In the genomic region with DNA sequence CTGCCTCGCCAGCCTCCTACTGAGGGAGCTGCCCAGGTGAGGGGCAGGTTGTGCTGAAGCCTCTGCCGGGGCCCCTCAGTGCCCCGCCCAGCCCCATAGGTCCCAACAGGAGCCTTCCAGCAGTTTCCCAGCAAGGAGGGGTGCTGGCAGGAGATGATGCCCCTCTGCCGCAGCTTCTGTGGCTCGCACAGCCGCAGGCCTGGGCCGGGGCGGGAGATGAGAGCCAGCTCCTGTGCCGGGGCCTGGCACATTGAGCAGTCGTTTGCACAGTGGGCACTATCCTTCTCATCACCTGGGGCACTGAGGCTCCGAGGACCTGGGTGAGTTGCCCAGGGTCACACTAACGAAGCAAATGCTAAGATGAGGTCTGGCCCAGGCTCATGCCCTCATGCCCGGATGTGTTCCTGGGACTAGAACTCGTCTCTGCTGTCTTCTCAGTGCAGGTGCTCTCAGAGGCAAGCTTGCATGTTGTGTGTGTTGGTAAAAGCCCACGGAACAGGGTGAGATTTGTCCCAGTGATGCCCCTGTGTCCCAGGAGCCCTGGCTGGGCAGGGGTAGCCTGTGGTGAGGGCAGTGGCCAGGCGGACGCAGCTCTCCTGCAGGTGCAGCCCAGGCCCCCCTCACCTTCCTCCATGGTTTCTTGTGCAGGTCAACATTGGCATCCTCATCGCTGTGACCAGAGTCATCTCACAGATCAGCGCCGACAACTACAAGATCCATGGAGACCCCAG, we compare ENCODE assay signal across 22 cellular contexts.
DNase-seq lines count a peak whose midpoint lies in the region; ATAC-seq and TF ChIP-seq lines count a peak whose summit lies in the region.
"Had no signal": no experiment of that assay in that cellular context is flagged by ENCODE, and none has a peak within 500 bp of the region (broad histone marks: within the 10 kb centered on the region; RNA-seq: fewer than 3 reads in every experiment).

No MANE protein-coding gene starts in this region.

- no peaks in the 10 kb centered on the region for H3K9me3 Mint-ChIP-seq in osteocyte (ENCODE audit: unreplicated experiment)

- H3K4me3 ChIP-seq in esophagus muscularis mucosa (no peak overlapping the region), upper lobe of left lung (no peak overlapping the region)
- H3K4me3 ChIP-seq: PC-9 had no signal

- H3K4me1 ChIP-seq in esophagus muscularis mucosa = peaks cover 7 to 25% (median 19%) of the 10 kb centered on the region in 4 donors
- H3K4me1 ChIP-seq in upper lobe of left lung = peaks cover 0 to 6% (median 3%) of the 10 kb centered on the region in 4 donors

- H3K4me3 Mint-ChIP-seq in osteocyte (ENCODE audit: unreplicated experiment) = no peak overlapping the region
- H3K4me3 Mint-ChIP-seq: B cell; CD4-positive, CD25-positive, alpha-beta regulatory T cell had no signal

- H3K27me3 Mint-ChIP-seq in osteocyte (ENCODE audit: unreplicated experiment) = no peaks in the 10 kb centered on the region
- H3K27me3 Mint-ChIP-seq: B cell; CD4-positive, CD25-positive, alpha-beta regulatory T cell had no signal

- no peaks in the 10 kb centered on the region for H3K36me3 Mint-ChIP-seq in osteocyte (ENCODE audit: unreplicated experiment)
- H3K36me3 Mint-ChIP-seq: CD4-positive, CD25-positive, alpha-beta regulatory T cell had no signal

- ATAC-seq in upper lobe of left lung (ENCODE audit: low FRiP score in 2 of 2) = peak in 1 of 2 donors; percentile 3
- no peak for ATAC-seq in GM18868 (IDR thresholded peaks at IDR 0.05; ENCODE audit: unreplicated experiment)

- TF ChIP-seq EP300 in esophagus muscularis mucosa (IDR thresholded peaks at IDR 0.05) = no peak
- no peak for TF ChIP-seq EP300 in upper lobe of left lung (IDR thresholded peaks at IDR 0.05)

- no peak for TF ChIP-seq POLR2A in esophagus muscularis mucosa (IDR thresholded peaks at IDR 0.05; ENCODE audit: low read depth)
- no peak for TF ChIP-seq POLR2A in upper lobe of left lung (IDR thresholded peaks at IDR 0.05)

- DNase-seq in activated CD8-positive, alpha-beta memory T cell treated with anti-CD3 and anti-CD28 coated beads for 24 hours = peak; percentile 53
- DNase-seq in activated CD8-positive, alpha-beta memory T cell treated with anti-CD3 and anti-CD28 coated beads, Interleukin-2, amount 50 U/mL, for 4 hours = no peak
- no peak for DNase-seq in esophagus muscularis mucosa (ENCODE audit: extremely low spot score)
- DNase-seq in osteocyte (ENCODE audit: extremely low spot score, unreplicated experiment) = peak; percentile 81
- peak; percentile 15 to 81 for DNase-seq in upper lobe of left lung
- DNase-seq in NCI-H187 treated with DMSO at 0.1 percent for 48 hours (lab: John Stamatoyannopoulos, UW) = no peak
- no peak for DNase-seq in dedifferentiated amniotic fluid mesenchymal stem cell (ENCODE audit: extremely low spot score)
- DNase-seq: CD4-positive, CD25-positive, alpha-beta regulatory T cell; COR-L47; DMS 273 treated with DMSO at 0.1 percent for 48 hours; DND-41; H9; MV-4-11; NCI-H1930; NCI-H345; NCI-H524 treated with DMSO at 0.1 percent for 48 hours; PC-9 had no signal

- 96% methylated on average over 8 of the region's 20 CpGs for WGBS in esophagus muscularis mucosa
- WGBS in upper lobe of left lung, 2 donors = 90 to 93% methylated on average over 2 to 14 of the region's 20 CpGs

- H3K27ac Mint-ChIP-seq in osteocyte (ENCODE audit: unreplicated experiment) = no peak overlapping the region
- H3K27ac Mint-ChIP-seq: B cell; CD4-positive, CD25-positive, alpha-beta regulatory T cell; H9 had no signal

- no peaks in the 10 kb centered on the region for H3K27me3 ChIP-seq in esophagus muscularis mucosa
- H3K27me3 ChIP-seq in upper lobe of left lung = no peaks in the 10 kb centered on the region

- H3K27ac ChIP-seq in esophagus muscularis mucosa (replicated peaks in 1 of 4) (peak overlapping the region in 3 of 4 donors; percentile 19 to 49 (median 45)), upper lobe of left lung (no peak overlapping the region)
- H3K27ac ChIP-seq: HL-60, KMS-11, PC-9, RWPE1 had no signal

- TF ChIP-seq CTCF in esophagus muscularis mucosa (IDR thresholded peaks at IDR 0.05) (no peak), osteocyte (IDR thresholded peaks at IDR 0.05) (no peak), upper lobe of left lung (IDR thresholded peaks at IDR 0.05) (no peak)

- intact Hi-C loops in esophagus muscularis mucosa (cut with DNase I) = no loop called here

- H3K4me1 Mint-ChIP-seq in osteocyte (ENCODE audit: unreplicated experiment) = peaks cover 13% of the 10 kb centered on the region
- H3K4me1 Mint-ChIP-seq: B cell had no signal

- peaks cover 0 to 23% (median 18%) of the 10 kb centered on the region in 4 donors for H3K36me3 ChIP-seq in esophagus muscularis mucosa
- H3K36me3 ChIP-seq in upper lobe of left lung = peaks cover 0 to 19% (median 6%) of the 10 kb centered on the region in 4 donors

- H3K9me3 ChIP-seq in esophagus muscularis mucosa (no peaks in the 10 kb centered on the region), upper lobe of left lung (no peaks in the 10 kb centered on the region)

Comparison
In these comparisons a context has a peak if more than half of its experiments do, and no peak if none do; other contexts are left out.
1. DNase-seq: peak in activated CD8-positive, alpha-beta memory T cell treated with anti-CD3 and anti-CD28 coated beads for 24 hours (single experiment), osteocyte (single experiment) and upper lobe of left lung (2 of 2); none in activated CD8-positive, alpha-beta memory T cell treated with anti-CD3 and anti-CD28 coated beads, Interleukin-2, amount 50 U/mL, for 4 hours (single experiment), esophagus muscularis mucosa (single experiment), NCI-H187 treated with DMSO at 0.1 percent for 48 hours (single experiment) and dedifferentiated amniotic fluid mesenchymal stem cell (single experiment).
2. H3K27ac ChIP-seq: peak in esophagus muscularis mucosa (3 of 4); none in upper lobe of left lung (0 of 4).